1 cellular context compared by ENCODE assay signal in genomic region chr15:95025924-95026728, GRCh38.
TF ChIP-seq lines count a peak whose summit lies in the region.

No MANE protein-coding gene starts in this region.

TF ChIP-seq in H1, 55 proteins besides CTCF, POLR2A, EP300 and RAD21 (continued from another document):
- TF ChIP-seq CHD7 (IDR thresholded peaks at IDR 0.05; ENCODE audit: insufficient replicate concordance, low read length) (no peak), SIRT6 (IDR thresholded peaks at IDR 0.05; ENCODE audit: low read length) (no peak), TCF12 (IDR thresholded peaks at IDR 0.05; ENCODE audit: low read depth, low read length) (no peak)
TF ChIP-seq in H1: peak in this region for 0.
